ENCODE assay signal across 8 cellular contexts in genomic region chr5:1799602-1800469, GRCh38. TPM values are rescaled to one million over a fixed set of nuclear protein-coding genes. Genes with fewer than 3 reads are reported as not detected.
DNase-seq lines count a peak whose midpoint lies in the region; ATAC-seq and TF ChIP-seq lines count a peak whose summit lies in the region.

TSS of gene MRPL36 (minus strand) at chr5:1799837. CDS start at chr5:1798935, 902 bp downstream.

- peaks cover 29 to 74% (median 62%) of the 10 kb centered on the region in 4 donors for H3K4me1 Mint-ChIP-seq in naive thymus-derived CD8-positive, alpha-beta T cell
- H3K4me1 Mint-ChIP-seq in stimulated activated naive B cell treated with anti-CD40 and anti-IgM and Interleukin-4, amounts not matched to agents 10 μg/mL and 1 μg/mL and 100 μg/mL, for 72 hours = peaks cover 36 to 52% of the 10 kb centered on the region in 2 donors

- peaks cover 47% of the 10 kb centered on the region for H3K4me1 ChIP-seq in DOHH2 (ENCODE audit: control insufficient read depth, low read length)
- 0 out of 2 replicates have a peak, but pooled peaks cover 3% of the 10 kb centered on the region for H3K4me1 ChIP-seq in MM.1S (ENCODE audit: low read length)

- ATAC-seq in naive thymus-derived CD8-positive, alpha-beta T cell = peak; percentile 69 to 76
- peak; percentile 70 to 75 for ATAC-seq in stimulated activated naive B cell treated with anti-CD40 and anti-IgM and Interleukin-4, amounts not matched to agents 10 μg/mL and 1 μg/mL and 100 μg/mL, for 72 hours (replicated peaks)

- H3K27ac ChIP-seq in DOHH2 (ENCODE audit: low read depth, low read length) (peak within 1 kb of the TSS; percentile 80), MM.1S (ENCODE audit: low read length) (peak within 1 kb of the TSS; percentile 74)

- peak within 1 kb of the TSS; percentile 81 for H2AFZ ChIP-seq in MM.1S (ENCODE audit: low read length)

- H3K27me3 Mint-ChIP-seq in naive thymus-derived CD8-positive, alpha-beta T cell = no peaks in the 10 kb centered on the region
- no peaks in the 10 kb centered on the region for H3K27me3 Mint-ChIP-seq in stimulated activated naive B cell treated with anti-CD40 and anti-IgM and Interleukin-4, amounts not matched to agents 10 μg/mL and 1 μg/mL and 100 μg/mL, for 72 hours

- peaks cover 11 to 30% (median 16%) of the 10 kb centered on the region in 3 donors for H3K36me3 Mint-ChIP-seq in naive thymus-derived CD8-positive, alpha-beta T cell
- H3K36me3 Mint-ChIP-seq in stimulated activated naive B cell treated with anti-CD40 and anti-IgM and Interleukin-4, amounts not matched to agents 10 μg/mL and 1 μg/mL and 100 μg/mL, for 72 hours = peaks cover 48 to 59% of the 10 kb centered on the region in 2 donors

- H3K4me2 ChIP-seq in DOHH2 (ENCODE audit: low read length) (peak within 1 kb of the TSS; percentile 84), MM.1S (ENCODE audit: low read depth, low read length) (peak within 1 kb of the TSS; percentile 84)

- H3K9me2 ChIP-seq in DOHH2 (replicated peaks; ENCODE audit: control insufficient read depth, low read length) (no peaks in the 10 kb centered on the region), MM.1S (replicated peaks; ENCODE audit: insufficient read depth, low read length) (no peaks in the 10 kb centered on the region)

- peak within 1 kb of the TSS; percentile 97 to 99 (median 99) for H3K27ac Mint-ChIP-seq in naive thymus-derived CD8-positive, alpha-beta T cell
- H3K27ac Mint-ChIP-seq in stimulated activated naive B cell treated with anti-CD40 and anti-IgM and Interleukin-4, amounts not matched to agents 10 μg/mL and 1 μg/mL and 100 μg/mL, for 72 hours = peak within 1 kb of the TSS; percentile 98

- H3K79me2 ChIP-seq in DOHH2 (ENCODE audit: control insufficient read depth, low read length) (peaks cover 98% of the 10 kb centered on the region), MM.1S (ENCODE audit: low read length) (peaks cover 75% of the 10 kb centered on the region)

- peak; percentile 91 for DNase-seq in H4 (ENCODE audit: low spot score)
- peak; percentile 96 for DNase-seq in MM.1S
- DNase-seq in SHP77 (lab: John Stamatoyannopoulos, UW) = peak; percentile 91 to 97
- DNase-seq in activated T-helper 9 cell treated with anti-CD3 and anti-CD28 coated beads, Interleukin-2, amount 50 U/mL, for 16 hours (ENCODE audit: low read depth) = peak; percentile 90
- DNase-seq in fibroblast of peridontal ligament (ENCODE audit: extremely low read depth) = peak; percentile 80
- DNase-seq in naive thymus-derived CD8-positive, alpha-beta T cell = peak; percentile 80 to 96 (median 90)
- peak; percentile 79 for DNase-seq in stimulated activated naive B cell treated with anti-CD40 and anti-IgM and Interleukin-4, amounts not matched to agents 10 μg/mL and 1 μg/mL and 100 μg/mL, for 72 hours

- H3K4me3 ChIP-seq in DOHH2 (ENCODE audit: low read length) (peak within 1 kb of the TSS; percentile 93), MM.1S (ENCODE audit: low read length) (peak within 1 kb of the TSS; percentile 98)

- TF ChIP-seq CTCF in DOHH2 (IDR thresholded peaks at IDR 0.05; ENCODE audit: low read depth, low read length, poor library complexity, severe bottlenecking) (no peak), MM.1S (IDR thresholded peaks at IDR 0.05; ENCODE audit: low read length) (no peak)

- H3K36me3 ChIP-seq in DOHH2 (ENCODE audit: control insufficient read depth, low read length) (peaks cover 82% of the 10 kb centered on the region), MM.1S (replicated peaks; ENCODE audit: insufficient read depth, low read length) (peaks cover 9% of the 10 kb centered on the region)

- H3K27me3 ChIP-seq in DOHH2 (ENCODE audit: control insufficient read depth, low read length) (no peaks in the 10 kb centered on the region), MM.1S (replicated peaks; ENCODE audit: insufficient read depth, low read length) (no peaks in the 10 kb centered on the region)

- H3K9me3 Mint-ChIP-seq in naive thymus-derived CD8-positive, alpha-beta T cell = no peaks in the 10 kb centered on the region
- H3K9me3 Mint-ChIP-seq in stimulated activated naive B cell treated with anti-CD40 and anti-IgM and Interleukin-4, amounts not matched to agents 10 μg/mL and 1 μg/mL and 100 μg/mL, for 72 hours = no peaks in the 10 kb centered on the region

- H3K9ac ChIP-seq in MM.1S (ENCODE audit: low read length) = peak within 1 kb of the TSS; percentile 95

- no peaks in the 10 kb centered on the region; the same call in 1 of the 2 replicates for H4K20me1 ChIP-seq in DOHH2 (ENCODE audit: control insufficient read depth, insufficient read depth, low read depth, low read length)
- no peaks in the 10 kb centered on the region for H4K20me1 ChIP-seq in MM.1S (ENCODE audit: insufficient read depth, low read length)

- POLR2A ChIA-PET in naive thymus-derived CD8-positive, alpha-beta T cell (lab: Charles Lee) = interaction anchor here (0.6 to 4.4 kb wide), 14 partner anchors 8 to 1582 kb away, joined by 3 to 40 read pairs (median 4); partner anchors contain the start of genes CCDC127, CLPTM1L and SDHA

- H3K9me3 ChIP-seq in DOHH2 (ENCODE audit: control insufficient read depth, insufficient read depth, low read length) = no peaks in the 10 kb centered on the region
- H3K9me3 ChIP-seq in MM.1S (replicated peaks; ENCODE audit: insufficient read depth, low read length) = no peaks in the 10 kb centered on the region

- peak within 1 kb of the TSS; percentile 96 to 100 (median 99) for H3K4me3 Mint-ChIP-seq in naive thymus-derived CD8-positive, alpha-beta T cell
- H3K4me3 Mint-ChIP-seq in stimulated activated naive B cell treated with anti-CD40 and anti-IgM and Interleukin-4, amounts not matched to agents 10 μg/mL and 1 μg/mL and 100 μg/mL, for 72 hours = peak within 1 kb of the TSS; percentile 92 to 98

- peaks cover 12% of the 10 kb centered on the region for H3F3A ChIP-seq in DOHH2 (ENCODE audit: control insufficient read depth, insufficient read depth)
- peaks cover 20% of the 10 kb centered on the region for H3F3A ChIP-seq in MM.1S (ENCODE audit: insufficient read depth, low read length)

RNA-seq across cellular contexts. Expression of gene MRPL36, which starts in this region (rescaled TPM):
- total RNA-seq in H4 (2014; rRNA removed; shearing (Covaris generic)) = 95.5 and 109 TPM in 2 replicates
- 10 to 100 TPM; 25.8 to 30.9 TPM for total RNA-seq in naive thymus-derived CD8-positive, alpha-beta T cell
- polyA plus RNA-seq in naive thymus-derived CD8-positive, alpha-beta T cell = 10 to 100 TPM; 61.6 to 84.3 (median 71.6) TPM

Comparison
In these comparisons a context has a peak if more than half of its experiments do, and no peak if none do; other contexts are left out.
1. Peak in every context shown above with its lines: DNase-seq, ATAC-seq, H3K4me3 ChIP-seq and H3K27ac ChIP-seq.